ENCODE assay signal across 8 cellular contexts in the genomic region with DNA sequence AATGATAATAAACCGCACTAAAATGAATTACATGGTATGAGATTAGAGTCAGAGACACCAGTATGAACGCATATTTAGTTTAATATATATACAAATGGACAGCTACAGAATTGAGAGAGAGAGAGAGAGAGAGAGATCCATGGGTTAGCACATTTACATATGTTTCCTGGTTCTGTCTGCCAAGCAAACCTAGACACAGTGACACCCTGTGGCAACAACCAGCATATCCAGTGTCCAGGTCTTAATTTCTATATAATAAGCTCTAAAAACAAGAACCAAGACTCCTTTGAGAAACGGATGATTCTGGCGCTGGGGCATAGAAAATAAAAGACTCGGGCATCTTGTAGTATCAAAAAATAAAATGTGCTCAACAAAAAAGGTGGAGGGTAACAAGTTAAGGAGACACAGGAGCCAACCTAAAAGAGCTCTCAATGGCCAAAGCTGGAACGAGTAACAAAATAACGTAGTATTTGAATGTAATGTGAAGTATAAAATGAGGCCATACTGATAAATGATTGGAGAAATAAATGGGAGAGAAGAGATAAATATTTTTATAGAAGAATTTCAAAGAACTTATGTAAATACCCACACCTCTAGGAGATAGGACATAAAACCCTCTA.
DNase-seq lines count a peak whose midpoint lies in the region; ATAC-seq and FAIRE-seq lines count a peak whose summit lies in the region.

No MANE protein-coding gene starts in this region.

- no peaks in the 10 kb centered on the region for H3K36me3 ChIP-seq in small intestine (ENCODE audit: control insufficient read depth in 2 of 2, insufficient read depth in 2 of 2, low read length in 2 of 2)

- H3K4me3 Mint-ChIP-seq in activated T-cell treated with anti-CD3 and anti-CD28 coated beads, Interleukin-2, amount 50 U/mL, for 24 hours: no peak overlapping the region

- DNase-seq in COLO829 (ENCODE audit: low spot score): peak; percentile 40
- peak; percentile 16 for DNase-seq in GM19240 (ENCODE audit: insufficient read length, low spot score)
- DNase-seq in NCI-H82 (lab: John Stamatoyannopoulos, UW): peak; percentile 57
- peak; percentile 50 for DNase-seq in activated T-cell treated with anti-CD3 and anti-CD28 coated beads, Interleukin-2, amount 50 U/mL, for 24 hours
- DNase-seq in globus pallidus (ENCODE audit: low spot score): peak; percentile 46
- peak; percentile 56 for DNase-seq in small intestine
- DNase-seq in posterior vena cava (ENCODE audit: low spot score): no peak

- H3K9me3 ChIP-seq in small intestine (ENCODE audit: control insufficient read depth, low read depth): no peaks in the 10 kb centered on the region

- no peak overlapping the region for H3K27ac Mint-ChIP-seq in activated T-cell treated with anti-CD3 and anti-CD28 coated beads, Interleukin-2, amount 50 U/mL, for 24 hours

- H3K4me1 Mint-ChIP-seq in activated T-cell treated with anti-CD3 and anti-CD28 coated beads, Interleukin-2, amount 50 U/mL, for 24 hours (ENCODE audit: low read depth): peaks cover 14% of the 10 kb centered on the region

- H3K27me3 Mint-ChIP-seq in activated T-cell treated with anti-CD3 and anti-CD28 coated beads, Interleukin-2, amount 50 U/mL, for 24 hours: no peaks in the 10 kb centered on the region

- no peaks in the 10 kb centered on the region for H3K9me3 Mint-ChIP-seq in activated T-cell treated with anti-CD3 and anti-CD28 coated beads, Interleukin-2, amount 50 U/mL, for 24 hours

- no peaks in the 10 kb centered on the region for H3K4me1 ChIP-seq in small intestine (ENCODE audit: control insufficient read depth in 2 of 2, insufficient read depth in 1 of 2, low read depth in 1 of 2, low read length in 1 of 2)

- peak; percentile 87 for ATAC-seq in HG03280 (IDR thresholded peaks at IDR 0.05; ENCODE audit: unreplicated experiment)

- H3K27ac ChIP-seq in small intestine (ENCODE audit: low read depth in 1 of 2, low read length in 1 of 2): no peak overlapping the region

- H3K36me3 Mint-ChIP-seq in activated T-cell treated with anti-CD3 and anti-CD28 coated beads, Interleukin-2, amount 50 U/mL, for 24 hours (ENCODE audit: low read depth): peaks cover 19% of the 10 kb centered on the region

- no peaks in the 10 kb centered on the region for H3K27me3 ChIP-seq in small intestine (ENCODE audit: control insufficient read depth in 2 of 2, insufficient read depth in 2 of 2, low read length in 2 of 2)

- no peak for FAIRE-seq in small intestine (lab: Jason Lieb, UNC)

- intact Hi-C loops in posterior vena cava (cut with DNase I): no loop called here

- 78 to 84% (median 79%) methylated on average over 7 of the region's 7 CpGs for WGBS in small intestine, 3 donors

- H3K4me3 ChIP-seq in small intestine (ENCODE audit: low read depth in 1 of 2, low read length in 2 of 2): no peak overlapping the region
